In the genomic region with DNA sequence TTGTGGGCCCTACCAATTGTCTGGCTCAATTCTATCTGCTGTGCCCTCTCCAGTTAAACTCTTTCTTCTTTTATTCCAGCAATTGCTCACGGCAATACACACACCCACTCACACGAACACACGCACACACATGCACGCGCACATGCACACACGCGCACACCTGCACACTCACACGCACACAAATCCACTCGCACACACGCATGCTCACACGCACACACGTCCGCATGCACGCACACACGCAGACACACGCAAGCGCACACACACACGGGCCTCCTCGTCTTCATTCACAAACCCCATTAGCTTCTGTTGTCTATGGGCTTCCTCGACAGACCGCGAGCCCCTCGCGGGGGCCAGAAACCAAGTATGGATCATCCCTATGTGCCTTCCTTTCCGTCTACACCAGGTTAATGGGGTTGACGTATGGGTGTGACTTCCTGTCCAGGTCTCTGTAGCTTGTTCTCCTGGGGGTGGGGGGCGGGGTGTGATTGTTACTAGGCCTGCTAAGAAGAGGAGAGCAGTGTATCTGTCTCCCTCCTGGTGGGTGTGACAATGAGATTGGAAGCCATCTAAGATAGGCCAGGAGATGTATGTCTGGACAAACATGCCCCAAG, we compare ENCODE assay signal across 1 cellular context.
TF ChIP-seq lines count a peak whose summit lies in the region.

No MANE protein-coding gene starts in this region.

TF ChIP-seq in K562, 482 proteins besides CTCF, POLR2A, EP300 and RAD21 (continued from another document and continues in another):
- TF ChIP-seq, protein P1, sequence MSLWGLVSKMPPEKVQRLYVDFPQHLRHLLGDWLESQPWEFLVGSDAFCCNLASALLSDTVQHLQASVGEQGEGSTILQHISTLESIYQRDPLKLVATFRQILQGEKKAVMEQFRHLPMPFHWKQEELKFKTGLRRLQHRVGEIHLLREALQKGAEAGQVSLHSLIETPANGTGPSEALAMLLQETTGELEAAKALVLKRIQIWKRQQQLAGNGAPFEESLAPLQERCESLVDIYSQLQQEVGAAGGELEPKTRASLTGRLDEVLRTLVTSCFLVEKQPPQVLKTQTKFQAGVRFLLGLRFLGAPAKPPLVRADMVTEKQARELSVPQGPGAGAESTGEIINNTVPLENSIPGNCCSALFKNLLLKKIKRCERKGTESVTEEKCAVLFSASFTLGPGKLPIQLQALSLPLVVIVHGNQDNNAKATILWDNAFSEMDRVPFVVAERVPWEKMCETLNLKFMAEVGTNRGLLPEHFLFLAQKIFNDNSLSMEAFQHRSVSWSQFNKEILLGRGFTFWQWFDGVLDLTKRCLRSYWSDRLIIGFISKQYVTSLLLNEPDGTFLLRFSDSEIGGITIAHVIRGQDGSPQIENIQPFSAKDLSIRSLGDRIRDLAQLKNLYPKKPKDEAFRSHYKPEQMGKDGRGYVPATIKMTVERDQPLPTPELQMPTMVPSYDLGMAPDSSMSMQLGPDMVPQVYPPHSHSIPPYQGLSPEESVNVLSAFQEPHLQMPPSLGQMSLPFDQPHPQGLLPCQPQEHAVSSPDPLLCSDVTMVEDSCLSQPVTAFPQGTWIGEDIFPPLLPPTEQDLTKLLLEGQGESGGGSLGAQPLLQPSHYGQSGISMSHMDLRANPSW (CRISPR knock-in tag; IDR thresholded peaks at IDR 0.05) = no peak
- no peak for TF ChIP-seq BCOR (IDR thresholded peaks at IDR 0.05)
- TF ChIP-seq, protein P2, sequence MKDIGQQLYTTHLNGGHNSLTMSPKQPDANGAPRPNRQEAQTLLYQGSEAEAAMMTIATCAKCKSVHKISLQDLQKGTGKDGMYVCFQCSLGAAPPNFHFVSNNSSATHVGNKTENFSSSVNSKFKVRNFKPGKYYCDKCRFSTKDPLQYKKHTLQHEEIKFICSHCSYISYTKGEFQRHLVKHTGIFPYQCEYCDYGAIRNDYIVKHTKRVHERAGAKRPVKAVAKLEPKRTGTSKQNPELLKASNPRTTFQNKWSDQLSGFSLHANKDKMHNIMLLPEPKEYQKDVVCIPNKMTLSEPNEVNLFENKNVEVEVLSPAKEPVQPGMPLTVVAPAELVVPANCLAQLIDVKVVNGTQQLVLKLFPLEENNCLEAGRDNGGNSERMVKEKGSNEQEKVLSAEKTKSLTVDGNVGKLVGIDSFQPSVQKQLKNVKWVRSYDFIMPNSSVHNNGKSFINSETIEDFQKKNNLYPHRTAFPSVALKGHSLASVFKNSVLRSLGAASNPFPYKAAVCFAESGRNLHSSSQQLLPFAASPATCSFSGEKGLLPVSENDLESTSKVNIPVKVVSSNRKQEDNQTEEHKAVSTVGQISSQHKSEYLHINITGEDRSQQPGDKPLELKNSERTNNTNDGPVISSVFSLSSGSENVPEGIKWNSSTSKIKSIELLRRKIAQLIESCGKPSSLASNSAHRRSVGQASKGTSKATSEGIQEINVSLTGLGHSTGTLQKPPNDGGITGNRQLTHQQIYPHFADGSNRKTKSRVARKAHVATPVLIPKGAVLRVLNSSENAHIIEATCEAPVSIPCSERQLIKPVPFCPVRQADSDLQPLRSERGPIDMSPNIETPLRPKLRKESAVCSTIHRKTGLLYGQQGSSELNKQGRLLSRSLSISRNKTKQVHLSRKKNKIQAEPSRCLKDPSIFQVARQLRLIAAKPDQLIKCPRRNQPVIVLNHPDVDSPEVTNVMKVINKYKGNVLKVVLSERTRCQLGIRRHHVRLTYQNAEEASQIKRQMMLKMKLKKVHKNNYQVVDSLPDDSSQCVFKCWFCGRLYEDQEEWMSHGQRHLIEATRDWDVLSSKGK (CRISPR knock-in tag; IDR thresholded peaks at IDR 0.05) = no peak
- TF ChIP-seq DDX20 (tag; IDR thresholded peaks at IDR 0.05; ENCODE audit: low read depth) = no peak
- TF ChIP-seq SLC30A9 (CRISPR knock-in tag; IDR thresholded peaks at IDR 0.05) = no peak
- no peak for TF ChIP-seq STAT5B (CRISPR knock-in tag; IDR thresholded peaks at IDR 0.05)
- TF ChIP-seq, protein P3, sequence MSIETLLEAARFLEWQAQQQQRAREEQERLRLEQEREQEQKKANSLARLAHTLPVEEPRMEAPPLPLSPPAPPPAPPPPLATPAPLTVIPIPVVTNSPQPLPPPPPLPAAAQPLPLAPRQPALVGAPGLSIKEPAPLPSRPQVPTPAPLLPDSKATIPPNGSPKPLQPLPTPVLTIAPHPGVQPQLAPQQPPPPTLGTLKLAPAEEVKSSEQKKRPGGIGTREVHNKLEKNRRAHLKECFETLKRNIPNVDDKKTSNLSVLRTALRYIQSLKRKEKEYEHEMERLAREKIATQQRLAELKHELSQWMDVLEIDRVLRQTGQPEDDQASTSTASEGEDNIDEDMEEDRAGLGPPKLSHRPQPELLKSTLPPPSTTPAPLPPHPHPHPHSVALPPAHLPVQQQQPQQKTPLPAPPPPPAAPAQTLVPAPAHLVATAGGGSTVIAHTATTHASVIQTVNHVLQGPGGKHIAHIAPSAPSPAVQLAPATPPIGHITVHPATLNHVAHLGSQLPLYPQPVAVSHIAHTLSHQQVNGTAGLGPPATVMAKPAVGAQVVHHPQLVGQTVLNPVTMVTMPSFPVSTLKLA (conservative IDR thresholded peaks at IDR 0.05) = no peak; a peak in 1 of 4 replicates
- no peak for TF ChIP-seq ZNF717 (CRISPR knock-in tag; IDR thresholded peaks at IDR 0.05)
- TF ChIP-seq, protein P4, sequence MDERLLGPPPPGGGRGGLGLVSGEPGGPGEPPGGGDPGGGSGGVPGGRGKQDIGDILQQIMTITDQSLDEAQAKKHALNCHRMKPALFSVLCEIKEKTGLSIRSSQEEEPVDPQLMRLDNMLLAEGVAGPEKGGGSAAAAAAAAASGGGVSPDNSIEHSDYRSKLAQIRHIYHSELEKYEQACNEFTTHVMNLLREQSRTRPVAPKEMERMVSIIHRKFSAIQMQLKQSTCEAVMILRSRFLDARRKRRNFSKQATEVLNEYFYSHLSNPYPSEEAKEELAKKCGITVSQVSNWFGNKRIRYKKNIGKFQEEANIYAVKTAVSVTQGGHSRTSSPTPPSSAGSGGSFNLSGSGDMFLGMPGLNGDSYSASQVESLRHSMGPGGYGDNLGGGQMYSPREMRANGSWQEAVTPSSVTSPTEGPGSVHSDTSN (CRISPR knock-in tag; IDR thresholded peaks at IDR 0.05; ENCODE audit: low read depth) = no peak
- TF ChIP-seq, protein P4 (tag; conservative IDR thresholded peaks at IDR 0.05; ENCODE audit: low read depth) = no peak
- TF ChIP-seq, protein P5, sequence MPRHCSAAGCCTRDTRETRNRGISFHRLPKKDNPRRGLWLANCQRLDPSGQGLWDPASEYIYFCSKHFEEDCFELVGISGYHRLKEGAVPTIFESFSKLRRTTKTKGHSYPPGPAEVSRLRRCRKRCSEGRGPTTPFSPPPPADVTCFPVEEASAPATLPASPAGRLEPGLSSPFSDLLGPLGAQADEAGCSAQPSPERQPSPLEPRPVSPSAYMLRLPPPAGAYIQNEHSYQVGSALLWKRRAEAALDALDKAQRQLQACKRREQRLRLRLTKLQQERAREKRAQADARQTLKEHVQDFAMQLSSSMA (CRISPR knock-in tag; IDR thresholded peaks at IDR 0.05) = no peak
- TF ChIP-seq NR2C2 (CRISPR knock-in tag; IDR thresholded peaks at IDR 0.05) = no peak
- TF ChIP-seq NR2C2 (tag; IDR thresholded peaks at IDR 0.05) = no peak
- TF ChIP-seq ZFP36 (IDR thresholded peaks at IDR 0.05; ENCODE audit: low read depth, low read length, partially characterized antibody) = no peak
- 0 out of 2 replicates have a peak, but pooled peaks have one; percentile 20 for TF ChIP-seq RB1 (IDR thresholded peaks at IDR 0.05; ENCODE audit: low read depth)
- no peak for TF ChIP-seq ZNF41 (CRISPR knock-in tag; conservative IDR thresholded peaks at IDR 0.05)
- TF ChIP-seq, protein P6, sequence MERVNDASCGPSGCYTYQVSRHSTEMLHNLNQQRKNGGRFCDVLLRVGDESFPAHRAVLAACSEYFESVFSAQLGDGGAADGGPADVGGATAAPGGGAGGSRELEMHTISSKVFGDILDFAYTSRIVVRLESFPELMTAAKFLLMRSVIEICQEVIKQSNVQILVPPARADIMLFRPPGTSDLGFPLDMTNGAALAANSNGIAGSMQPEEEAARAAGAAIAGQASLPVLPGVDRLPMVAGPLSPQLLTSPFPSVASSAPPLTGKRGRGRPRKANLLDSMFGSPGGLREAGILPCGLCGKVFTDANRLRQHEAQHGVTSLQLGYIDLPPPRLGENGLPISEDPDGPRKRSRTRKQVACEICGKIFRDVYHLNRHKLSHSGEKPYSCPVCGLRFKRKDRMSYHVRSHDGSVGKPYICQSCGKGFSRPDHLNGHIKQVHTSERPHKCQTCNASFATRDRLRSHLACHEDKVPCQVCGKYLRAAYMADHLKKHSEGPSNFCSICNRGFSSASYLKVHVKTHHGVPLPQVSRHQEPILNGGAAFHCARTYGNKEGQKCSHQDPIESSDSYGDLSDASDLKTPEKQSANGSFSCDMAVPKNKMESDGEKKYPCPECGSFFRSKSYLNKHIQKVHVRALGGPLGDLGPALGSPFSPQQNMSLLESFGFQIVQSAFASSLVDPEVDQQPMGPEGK (CRISPR knock-in tag; IDR thresholded peaks at IDR 0.05; ENCODE audit: borderline replicate concordance) = no peak
- TF ChIP-seq ZKSCAN3 (CRISPR knock-in tag; IDR thresholded peaks at IDR 0.05) = no peak
- TF ChIP-seq LARP7 (IDR thresholded peaks at IDR 0.05) = peak; percentile 53; the same call in 1 of the 2 replicates
- no peak for TF ChIP-seq ETV5 (CRISPR knock-in tag; IDR thresholded peaks at IDR 0.05; ENCODE audit: low read depth)
- TF ChIP-seq, protein P7, sequence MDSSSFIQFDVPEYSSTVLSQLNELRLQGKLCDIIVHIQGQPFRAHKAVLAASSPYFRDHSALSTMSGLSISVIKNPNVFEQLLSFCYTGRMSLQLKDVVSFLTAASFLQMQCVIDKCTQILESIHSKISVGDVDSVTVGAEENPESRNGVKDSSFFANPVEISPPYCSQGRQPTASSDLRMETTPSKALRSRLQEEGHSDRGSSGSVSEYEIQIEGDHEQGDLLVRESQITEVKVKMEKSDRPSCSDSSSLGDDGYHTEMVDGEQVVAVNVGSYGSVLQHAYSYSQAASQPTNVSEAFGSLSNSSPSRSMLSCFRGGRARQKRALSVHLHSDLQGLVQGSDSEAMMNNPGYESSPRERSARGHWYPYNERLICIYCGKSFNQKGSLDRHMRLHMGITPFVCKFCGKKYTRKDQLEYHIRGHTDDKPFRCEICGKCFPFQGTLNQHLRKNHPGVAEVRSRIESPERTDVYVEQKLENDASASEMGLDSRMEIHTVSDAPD (CRISPR knock-in tag; IDR thresholded peaks at IDR 0.05) = no peak
- TF ChIP-seq C11orf30 (IDR thresholded peaks at IDR 0.05; ENCODE audit: low read depth) = no peak
- no peak for TF ChIP-seq RAD51 (IDR thresholded peaks at IDR 0.05; ENCODE audit: borderline replicate concordance, low read depth)
- TF ChIP-seq RBM39 (optimal IDR thresholded peaks at IDR 0.05; ENCODE audit: low read depth, low read length) = no peak
- no peak for TF ChIP-seq ZNF696 (CRISPR knock-in tag; conservative IDR thresholded peaks at IDR 0.05)
- TF ChIP-seq KLF13 (tag; IDR thresholded peaks at IDR 0.05; ENCODE audit: borderline replicate concordance, low read depth) = no peak
- TF ChIP-seq MCM5 (IDR thresholded peaks at IDR 0.05; ENCODE audit: low read depth) = no peak
- TF ChIP-seq RBM22 (IDR thresholded peaks at IDR 0.05; ENCODE audit: low read depth, low read length, poor library complexity, severe bottlenecking) = no peak
- no peak for TF ChIP-seq SIN3B (IDR thresholded peaks at IDR 0.05; ENCODE audit: low read depth)
- TF ChIP-seq ZBED1 (IDR thresholded peaks at IDR 0.05) = no peak; the same call in 1 of the 2 replicates
- TF ChIP-seq, protein P8, sequence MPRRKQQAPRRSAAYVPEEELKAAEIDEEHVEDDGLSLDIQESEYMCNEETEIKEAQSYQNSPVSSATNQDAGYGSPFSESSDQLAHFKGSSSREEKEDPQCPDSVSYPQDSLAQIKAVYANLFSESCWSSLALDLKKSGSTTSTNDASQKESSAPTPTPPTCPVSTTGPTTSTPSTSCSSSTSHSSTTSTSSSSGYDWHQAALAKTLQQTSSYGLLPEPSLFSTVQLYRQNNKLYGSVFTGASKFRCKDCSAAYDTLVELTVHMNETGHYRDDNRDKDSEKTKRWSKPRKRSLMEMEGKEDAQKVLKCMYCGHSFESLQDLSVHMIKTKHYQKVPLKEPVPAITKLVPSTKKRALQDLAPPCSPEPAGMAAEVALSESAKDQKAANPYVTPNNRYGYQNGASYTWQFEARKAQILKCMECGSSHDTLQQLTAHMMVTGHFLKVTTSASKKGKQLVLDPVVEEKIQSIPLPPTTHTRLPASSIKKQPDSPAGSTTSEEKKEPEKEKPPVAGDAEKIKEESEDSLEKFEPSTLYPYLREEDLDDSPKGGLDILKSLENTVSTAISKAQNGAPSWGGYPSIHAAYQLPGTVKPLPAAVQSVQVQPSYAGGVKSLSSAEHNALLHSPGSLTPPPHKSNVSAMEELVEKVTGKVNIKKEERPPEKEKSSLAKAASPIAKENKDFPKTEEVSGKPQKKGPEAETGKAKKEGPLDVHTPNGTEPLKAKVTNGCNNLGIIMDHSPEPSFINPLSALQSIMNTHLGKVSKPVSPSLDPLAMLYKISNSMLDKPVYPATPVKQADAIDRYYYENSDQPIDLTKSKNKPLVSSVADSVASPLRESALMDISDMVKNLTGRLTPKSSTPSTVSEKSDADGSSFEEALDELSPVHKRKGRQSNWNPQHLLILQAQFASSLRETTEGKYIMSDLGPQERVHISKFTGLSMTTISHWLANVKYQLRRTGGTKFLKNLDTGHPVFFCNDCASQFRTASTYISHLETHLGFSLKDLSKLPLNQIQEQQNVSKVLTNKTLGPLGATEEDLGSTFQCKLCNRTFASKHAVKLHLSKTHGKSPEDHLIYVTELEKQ (CRISPR knock-in tag; IDR thresholded peaks at IDR 0.05) = no peak
- no peak for TF ChIP-seq FOXP1 (CRISPR knock-in tag; IDR thresholded peaks at IDR 0.05)
- no peak for TF ChIP-seq SMARCC2 (IDR thresholded peaks at IDR 0.05; ENCODE audit: low read depth)
- no peak for TF ChIP-seq JUN (IDR thresholded peaks at IDR 0.05; ENCODE audit: borderline replicate concordance, low read depth, low read length)
- no peak for TF ChIP-seq JUN (CRISPR knock-in tag; IDR thresholded peaks at IDR 0.05; ENCODE audit: borderline replicate concordance)
- TF ChIP-seq SREBF2 (CRISPR knock-in tag; IDR thresholded peaks at IDR 0.05) = no peak
- no peak for TF ChIP-seq BMI1 (IDR thresholded peaks at IDR 0.05; ENCODE audit: low read length)
- TF ChIP-seq MBD2 (IDR thresholded peaks at IDR 0.05; ENCODE audit: borderline replicate concordance, low read depth) = no peak
- no peak for TF ChIP-seq PRPF4 (IDR thresholded peaks at IDR 0.05; ENCODE audit: insufficient read depth, low read depth, low read length, poor library complexity, severe bottlenecking)
- TF ChIP-seq, protein P9, sequence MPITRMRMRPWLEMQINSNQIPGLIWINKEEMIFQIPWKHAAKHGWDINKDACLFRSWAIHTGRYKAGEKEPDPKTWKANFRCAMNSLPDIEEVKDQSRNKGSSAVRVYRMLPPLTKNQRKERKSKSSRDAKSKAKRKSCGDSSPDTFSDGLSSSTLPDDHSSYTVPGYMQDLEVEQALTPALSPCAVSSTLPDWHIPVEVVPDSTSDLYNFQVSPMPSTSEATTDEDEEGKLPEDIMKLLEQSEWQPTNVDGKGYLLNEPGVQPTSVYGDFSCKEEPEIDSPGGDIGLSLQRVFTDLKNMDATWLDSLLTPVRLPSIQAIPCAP (CRISPR knock-in tag; IDR thresholded peaks at IDR 0.05; ENCODE audit: borderline replicate concordance) = no peak
